ENCODE assay signal across 1 cellular context in genomic region chr3:13022348-13023250, GRCh38.
TF ChIP-seq lines count a peak whose summit lies in the region.

No MANE protein-coding gene starts in this region.

TF ChIP-seq in GM12878, 131 proteins besides CTCF, POLR2A, EP300 and RAD21 (continued from another document):
- peak; percentile 29; the same call in 1 of the 2 replicates for TF ChIP-seq ZNF687 (IDR thresholded peaks at IDR 0.05)
- no peak for TF ChIP-seq ATF3 (IDR thresholded peaks at IDR 0.05; ENCODE audit: borderline replicate concordance, extremely low read depth, low read depth, low read length)
- TF ChIP-seq RB1 (IDR thresholded peaks at IDR 0.05; ENCODE audit: borderline replicate concordance), result no peak; the same call in 1 of the 2 replicates
- no peak for TF ChIP-seq BCLAF1 (IDR thresholded peaks at IDR 0.05)
- no peak for TF ChIP-seq SMC3 (IDR thresholded peaks at IDR 0.05; ENCODE audit: borderline replicate concordance, low read length)
- TF ChIP-seq KDM1A (IDR thresholded peaks at IDR 0.05; ENCODE audit: borderline replicate concordance), result no peak
- TF ChIP-seq HDAC2 (IDR thresholded peaks at IDR 0.05), result no peak
- no peak for TF ChIP-seq NKRF (conservative IDR thresholded peaks at IDR 0.05)
- no peak for TF ChIP-seq CEBPZ (IDR thresholded peaks at IDR 0.05; ENCODE audit: low read depth, low read length)
- TF ChIP-seq SRF (IDR thresholded peaks at IDR 0.05; ENCODE audit: low read depth in 2 of 2, low read length in 2 of 2), result no peak
- no peak; the same call in 1 of the 2 replicates for TF ChIP-seq EED (IDR thresholded peaks at IDR 0.05; ENCODE audit: low read depth)
- TF ChIP-seq EZH2 (IDR thresholded peaks at IDR 0.05; ENCODE audit: borderline replicate concordance, control insufficient read depth, low read depth, low read length), result no peak
- no peak for TF ChIP-seq REST (IDR thresholded peaks at IDR 0.05; ENCODE audit: low read depth, low read length)
- peak; percentile 72; the same call in 1 of the 2 replicates for TF ChIP-seq TCF12 (IDR thresholded peaks at IDR 0.05; ENCODE audit: low read depth, low read length)
- TF ChIP-seq JUNB (IDR thresholded peaks at IDR 0.05), result no peak
- TF ChIP-seq HDGF (IDR thresholded peaks at IDR 0.05), result peak; percentile 70
- no peak for TF ChIP-seq EGR1 (IDR thresholded peaks at IDR 0.05; ENCODE audit: borderline replicate concordance in 1 of 2, low read depth in 2 of 2, low read length in 2 of 2)
- TF ChIP-seq CREB1 (IDR thresholded peaks at IDR 0.05; ENCODE audit: low read depth), result no peak
- no peak for TF ChIP-seq DPF2 (IDR thresholded peaks at IDR 0.05)
- no peak for TF ChIP-seq ZSCAN29 (IDR thresholded peaks at IDR 0.05)
- TF ChIP-seq SPI1 (IDR thresholded peaks at IDR 0.05; ENCODE audit: borderline replicate concordance, insufficient read depth, low read depth, low read length), result peak; percentile 51; the same call in 1 of the 2 replicates
